In genomic region chr17:67414559-67414958, GRCh38 we compare ENCODE assay signal across 2 cellular contexts.
A peak's percentile ranks its signal among the peaks of the same experiment; 100 is the strongest.
TF ChIP-seq lines count a peak whose summit lies in the region.

No MANE protein-coding gene starts in this region.

TF ChIP-seq in liver, 16 proteins besides CTCF, POLR2A, EP300 and RAD21:
- TF ChIP-seq HNF4A (conservative IDR thresholded peaks at IDR 0.05) (peak; percentile 43), YY1 (IDR thresholded peaks at IDR 0.05) (no peak), FOXA2 (IDR thresholded peaks at IDR 0.05) (peak; percentile 85), SP1 (IDR thresholded peaks at IDR 0.05) (peak; percentile 80), GABPA (IDR thresholded peaks at IDR 0.05 in 1 of 2, conservative IDR thresholded peaks at IDR 0.05 in 1 of 2) (no peak), NR2F2 (IDR thresholded peaks at IDR 0.05) (no peak), EGR1 (IDR thresholded peaks at IDR 0.05; ENCODE audit: low read depth in 2 of 2) (no peak), RXRA (IDR thresholded peaks at IDR 0.05) (peak; percentile 76 to 77), JUND (IDR thresholded peaks at IDR 0.05) (peak in 1 of 2 donors; percentile 23), FOXA1 (IDR thresholded peaks at IDR 0.05) (peak; percentile 75), TAF1 (conservative IDR thresholded peaks at IDR 0.05) (no peak)

TF ChIP-seq in HepG2, 621 proteins besides CTCF, POLR2A, EP300 and RAD21:
- no peak for TF ChIP-seq SRSF1 (optimal IDR thresholded peaks at IDR 0.05; ENCODE audit: low read depth, low read length)
